Comparison of ENCODE assay signal across 13 cellular contexts in the genomic region with DNA sequence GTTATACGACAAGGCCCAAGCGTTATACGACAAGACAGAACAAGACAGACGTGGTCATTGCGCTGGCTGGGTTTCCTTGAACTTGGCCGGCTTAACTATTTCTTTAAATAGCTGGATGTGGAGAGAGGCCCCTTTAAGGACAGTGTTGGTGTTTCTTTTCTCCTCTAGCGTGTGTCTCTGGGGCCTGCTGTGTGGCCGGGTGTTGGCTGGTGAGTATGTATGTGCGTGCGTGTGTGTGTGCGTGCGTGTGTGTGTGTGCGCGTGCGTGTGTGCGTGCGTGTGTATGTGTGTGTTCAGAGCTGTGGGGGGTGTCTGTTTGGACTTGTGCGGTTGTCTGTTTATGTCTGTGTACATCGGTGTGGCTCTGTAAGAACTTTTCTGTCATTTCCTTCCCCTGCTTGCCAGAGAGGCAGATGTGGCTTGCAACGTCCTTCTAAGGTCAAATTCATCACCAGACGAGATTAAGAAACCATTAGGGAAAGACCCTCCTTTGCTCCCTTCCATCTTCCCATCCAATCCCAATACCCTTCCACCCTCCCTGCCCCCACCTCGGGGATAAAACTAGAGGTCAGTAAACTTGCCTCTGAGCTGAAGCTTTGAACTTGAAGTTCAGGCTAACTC.
A peak's percentile ranks its signal among the peaks of the same experiment; 100 is the strongest.
DNase-seq lines count a peak whose midpoint lies in the region; ATAC-seq and TF ChIP-seq lines count a peak whose summit lies in the region.
"Had no signal": no experiment of that assay in that cellular context is flagged by ENCODE, and none has a peak within 500 bp of the region (broad histone marks: within the 10 kb centered on the region; RNA-seq: fewer than 3 reads in every experiment).

No MANE protein-coding gene starts in this region.

- WGBS in esophagus muscularis mucosa: 26% methylated on average over 22 of the region's 22 CpGs

- POLR2A ChIA-PET in activated CD4-positive, alpha-beta T cell treated with anti-CD3 and anti-CD28 coated beads, Interleukin-2, amount 10 ng/mL, durations not matched to agents 7 days and 5 days (lab: Charles Lee): no interaction called here

- intact Hi-C loops in CD14-positive monocyte (cut with micrococcal nuclease) (no loop called here), esophagus muscularis mucosa (cut with DNase I) (no loop called here)

- H3K4me1 ChIP-seq in esophagus muscularis mucosa: peaks cover 0 to 11% (median 9%) of the 10 kb centered on the region in 4 donors

- H3K4me3 Mint-ChIP-seq in CD14-positive monocyte: peak overlapping the region; percentile 0 to 1
- H3K4me3 Mint-ChIP-seq in neural crest cell: no peak overlapping the region
- no peak overlapping the region for H3K4me3 Mint-ChIP-seq in activated CD8-positive, alpha-beta memory T cell treated with anti-CD3 and anti-CD28 coated beads, Interleukin-2, amount 10 ng/mL, durations not matched to agents 7 days and 5 days
- H3K4me3 Mint-ChIP-seq in activated CD4-positive, alpha-beta T cell treated with anti-CD3 and anti-CD28 coated beads, Interleukin-2, amount 10 ng/mL, durations not matched to agents 7 days and 5 days: no peak overlapping the region
- H3K4me3 Mint-ChIP-seq: activated naive CD4-positive, alpha-beta T cell treated with anti-CD3 and anti-CD28 coated beads, Interleukin-2, amount 50 U/mL, for 24 hours; B cell had no signal

- H3K27ac ChIP-seq in esophagus muscularis mucosa (replicated peaks in 1 of 4): no peak overlapping the region
- H3K27ac ChIP-seq: thoracic aorta had no signal

- peak overlapping the region in 6 of 7 donors; percentile 47 to 99 (median 84) for H3K27ac Mint-ChIP-seq in CD14-positive monocyte
- H3K27ac Mint-ChIP-seq in neural crest cell (ENCODE audit: unreplicated experiment): peak overlapping the region; percentile 48
- H3K27ac Mint-ChIP-seq in activated CD8-positive, alpha-beta memory T cell treated with anti-CD3 and anti-CD28 coated beads, Interleukin-2, amount 10 ng/mL, durations not matched to agents 7 days and 5 days: no peak overlapping the region
- H3K27ac Mint-ChIP-seq in activated CD4-positive, alpha-beta T cell treated with anti-CD3 and anti-CD28 coated beads, Interleukin-2, amount 10 ng/mL, durations not matched to agents 7 days and 5 days: no peak overlapping the region
- H3K27ac Mint-ChIP-seq: activated naive CD4-positive, alpha-beta T cell treated with anti-CD3 and anti-CD28 coated beads, Interleukin-2, amount 50 U/mL, for 24 hours; B cell had no signal

- H3K9me3 Mint-ChIP-seq in CD14-positive monocyte: peaks cover 0 to 3% (median 0%) of the 10 kb centered on the region in 7 donors
- no peaks in the 10 kb centered on the region for H3K9me3 Mint-ChIP-seq in neural crest cell
- H3K9me3 Mint-ChIP-seq in activated CD8-positive, alpha-beta memory T cell treated with anti-CD3 and anti-CD28 coated beads, Interleukin-2, amount 10 ng/mL, durations not matched to agents 7 days and 5 days (ENCODE audit: low read depth): peaks cover 7% of the 10 kb centered on the region
- no peaks in the 10 kb centered on the region for H3K9me3 Mint-ChIP-seq in activated CD4-positive, alpha-beta T cell treated with anti-CD3 and anti-CD28 coated beads, Interleukin-2, amount 10 ng/mL, durations not matched to agents 7 days and 5 days
- H3K9me3 Mint-ChIP-seq: activated naive CD4-positive, alpha-beta T cell treated with anti-CD3 and anti-CD28 coated beads, Interleukin-2, amount 50 U/mL, for 24 hours had no signal

- CTCF ChIA-PET in activated CD8-positive, alpha-beta memory T cell treated with anti-CD3 and anti-CD28 coated beads, Interleukin-2, amount 10 ng/mL, durations not matched to agents 7 days and 5 days (lab: Charles Lee): no interaction called here
- CTCF ChIA-PET in activated CD4-positive, alpha-beta T cell treated with anti-CD3 and anti-CD28 coated beads, Interleukin-2, amount 10 ng/mL, durations not matched to agents 7 days and 5 days (lab: Charles Lee): no interaction called here

- TF ChIP-seq CTCF in CD14-positive monocyte (IDR thresholded peaks at IDR 0.05) (no peak), foreskin fibroblast (IDR thresholded peaks at IDR 0.05; ENCODE audit: low read depth, low read length) (no peak), neural crest cell (conservative IDR thresholded peaks at IDR 0.05) (no peak), esophagus muscularis mucosa (IDR thresholded peaks at IDR 0.05) (no peak)

- no peak for ATAC-seq in activated CD8-positive, alpha-beta memory T cell treated with anti-CD3 and anti-CD28 coated beads, Interleukin-2, amount 10 ng/mL, durations not matched to agents 7 days and 5 days

- no peak for DNase-seq in CD14-positive monocyte (ENCODE audit: low spot score)
- DNase-seq in RPMI7951 (ENCODE audit: low read depth): peak; percentile 69
- DNase-seq in foreskin fibroblast: peak; percentile 63 to 67
- DNase-seq in neural crest cell (ENCODE audit: low read depth, low spot score): no peak
- no peak for DNase-seq in SHP77 (lab: John Stamatoyannopoulos, UW)
- no peak for DNase-seq in activated CD8-positive, alpha-beta memory T cell treated with anti-CD3 and anti-CD28 coated beads, Interleukin-2, amount 10 ng/mL, durations not matched to agents 7 days and 5 days
- no peak for DNase-seq in activated CD4-positive, alpha-beta T cell treated with anti-CD3 and anti-CD28 coated beads, Interleukin-2, amount 10 ng/mL, durations not matched to agents 7 days and 5 days
- DNase-seq in esophagus muscularis mucosa (ENCODE audit: extremely low spot score): no peak
- DNase-seq: NCI-H1048; stimulated activated CD4-positive, alpha-beta T cell treated with anti-CD3 and anti-CD28 coated beads, Interleukin-15, amount 100 ng/mL, for 24 hours had no signal

- H3K36me3 ChIP-seq in esophagus muscularis mucosa: no peaks in the 10 kb centered on the region
- H3K36me3 ChIP-seq: thoracic aorta had no signal

- H3K9me3 ChIP-seq in esophagus muscularis mucosa: no peaks in the 10 kb centered on the region
- H3K9me3 ChIP-seq: thoracic aorta had no signal

- TF ChIP-seq POLR2A in esophagus muscularis mucosa (IDR thresholded peaks at IDR 0.05; ENCODE audit: low read depth): no peak

- no peak for TF ChIP-seq EP300 in esophagus muscularis mucosa (IDR thresholded peaks at IDR 0.05)

- H3K27me3 ChIP-seq in esophagus muscularis mucosa: no peaks in the 10 kb centered on the region

- H3K36me3 Mint-ChIP-seq in CD14-positive monocyte: no peaks in the 10 kb centered on the region
- no peaks in the 10 kb centered on the region for H3K36me3 Mint-ChIP-seq in neural crest cell (ENCODE audit: low read depth)
- no peaks in the 10 kb centered on the region for H3K36me3 Mint-ChIP-seq in activated CD8-positive, alpha-beta memory T cell treated with anti-CD3 and anti-CD28 coated beads, Interleukin-2, amount 10 ng/mL, durations not matched to agents 7 days and 5 days
- no peaks in the 10 kb centered on the region for H3K36me3 Mint-ChIP-seq in activated CD4-positive, alpha-beta T cell treated with anti-CD3 and anti-CD28 coated beads, Interleukin-2, amount 10 ng/mL, durations not matched to agents 7 days and 5 days (ENCODE audit: low read depth)
- H3K36me3 Mint-ChIP-seq: activated naive CD4-positive, alpha-beta T cell treated with anti-CD3 and anti-CD28 coated beads, Interleukin-2, amount 50 U/mL, for 24 hours had no signal

- H3K27me3 Mint-ChIP-seq in CD14-positive monocyte (ENCODE audit: low read depth in 3 of 3) (peaks cover 2 to 5% (median 4%) of the 10 kb centered on the region in 3 donors), neural crest cell (ENCODE audit: low read depth) (no peaks in the 10 kb centered on the region)
- no peaks in the 10 kb centered on the region for H3K27me3 Mint-ChIP-seq in activated CD8-positive, alpha-beta memory T cell treated with anti-CD3 and anti-CD28 coated beads, Interleukin-2, amount 10 ng/mL, durations not matched to agents 7 days and 5 days
- no peaks in the 10 kb centered on the region for H3K27me3 Mint-ChIP-seq in activated CD4-positive, alpha-beta T cell treated with anti-CD3 and anti-CD28 coated beads, Interleukin-2, amount 10 ng/mL, durations not matched to agents 7 days and 5 days
- H3K27me3 Mint-ChIP-seq: activated naive CD4-positive, alpha-beta T cell treated with anti-CD3 and anti-CD28 coated beads, Interleukin-2, amount 50 U/mL, for 24 hours; B cell had no signal

- H3K4me3 ChIP-seq in foreskin fibroblast (ENCODE audit: low read depth in 1 of 2, low read length in 2 of 2) (peak overlapping the region in 1 of 2 donors; percentile 10), esophagus muscularis mucosa (no peak overlapping the region)
- H3K4me3 ChIP-seq: thoracic aorta had no signal

- H3K4me1 Mint-ChIP-seq in CD14-positive monocyte (peaks cover 9% of the 10 kb centered on the region), neural crest cell (peaks cover 39% of the 10 kb centered on the region)
- H3K4me1 Mint-ChIP-seq in activated CD8-positive, alpha-beta memory T cell treated with anti-CD3 and anti-CD28 coated beads, Interleukin-2, amount 10 ng/mL, durations not matched to agents 7 days and 5 days: no peaks in the 10 kb centered on the region
- no peaks in the 10 kb centered on the region for H3K4me1 Mint-ChIP-seq in activated CD4-positive, alpha-beta T cell treated with anti-CD3 and anti-CD28 coated beads, Interleukin-2, amount 10 ng/mL, durations not matched to agents 7 days and 5 days
- H3K4me1 Mint-ChIP-seq: activated naive CD4-positive, alpha-beta T cell treated with anti-CD3 and anti-CD28 coated beads, Interleukin-2, amount 50 U/mL, for 24 hours; B cell had no signal

Comparison
In these comparisons a context has a peak if more than half of its experiments do, and no peak if none do; other contexts are left out.
1. DNase-seq: peak in RPMI7951 (single experiment) and foreskin fibroblast (2 of 2); none in CD14-positive monocyte (single experiment), neural crest cell (single experiment), SHP77 (0 of 2), activated CD8-positive, alpha-beta memory T cell treated with anti-CD3 and anti-CD28 coated beads, Interleukin-2, amount 10 ng/mL, durations not matched to agents 7 days and 5 days (single experiment), activated CD4-positive, alpha-beta T cell treated with anti-CD3 and anti-CD28 coated beads, Interleukin-2, amount 10 ng/mL, durations not matched to agents 7 days and 5 days (single experiment) and esophagus muscularis mucosa (single experiment).
2. H3K27ac Mint-ChIP-seq: peak in CD14-positive monocyte (6 of 7) and neural crest cell (single experiment); none in activated CD8-positive, alpha-beta memory T cell treated with anti-CD3 and anti-CD28 coated beads, Interleukin-2, amount 10 ng/mL, durations not matched to agents 7 days and 5 days (single experiment) and activated CD4-positive, alpha-beta T cell treated with anti-CD3 and anti-CD28 coated beads, Interleukin-2, amount 10 ng/mL, durations not matched to agents 7 days and 5 days (single experiment).
3. H3K4me3 Mint-ChIP-seq: peak in CD14-positive monocyte (2 of 2); none in neural crest cell (single experiment), activated CD8-positive, alpha-beta memory T cell treated with anti-CD3 and anti-CD28 coated beads, Interleukin-2, amount 10 ng/mL, durations not matched to agents 7 days and 5 days (single experiment) and activated CD4-positive, alpha-beta T cell treated with anti-CD3 and anti-CD28 coated beads, Interleukin-2, amount 10 ng/mL, durations not matched to agents 7 days and 5 days (single experiment).